ENCODE assay signal across 36 cellular contexts in genomic region chr12:44921736-44922135, GRCh38. TPM values are rescaled to one million over a fixed set of nuclear protein-coding genes. Genes with fewer than 3 reads are reported as not detected.
"Had no signal": no experiment of that assay in that cellular context is flagged by ENCODE, and none has a peak within 500 bp of the region (broad histone marks: within the 10 kb centered on the region; RNA-seq: fewer than 3 reads in every experiment).

No MANE protein-coding gene starts in this region.

- H3K36me3 ChIP-seq: MG63 had no signal

- H3K4me3 ChIP-seq: MG63 had no signal

- H3K9me3 ChIP-seq: MG63 had no signal

- DNase-seq: Karpas-422, Kasumi-1, MG63, MM.1S, MV-4-11, NCI-H1048, NCI-H1092, NCI-H1092 treated with DMSO at 0.1 percent for 48 hours, NCI-H1105, NCI-H1105 treated with DMSO at 0.1 percent for 48 hours, NCI-H1417, NCI-H1417 treated with DMSO at 0.1 percent for 48 hours, NCI-H1436, NCI-H1436 treated with DMSO at 0.1 percent for 48 hours, NCI-H146, NCI-H1694, NCI-H1694 treated with DMSO at 0.1 percent for 48 hours, NCI-H187, NCI-H187 treated with DMSO at 0.1 percent for 48 hours, NCI-H1930, NCI-H2029, NCI-H2029 treated with DMSO at 0.1 percent for 48 hours, NCI-H2081, NCI-H2081 treated with DMSO at 0.1 percent for 48 hours, NCI-H2107, NCI-H2171, NCI-H2171 treated with DMSO at 0.1 percent for 48 hours, NCI-H2227 treated with DMSO at 0.1 percent for 48 hours, NCI-H226, NCI-H345, NCI-H446, NCI-H446 treated with DMSO at 0.1 percent for 48 hours, NCI-H510A, NCI-H510A treated with DMSO at 0.1 percent for 48 hours had no signal

- H3K27me3 ChIP-seq: MG63 had no signal

RNA-seq across cellular contexts. Expression of gene NELL2, which starts 45.6 kb away (rescaled TPM):
- total RNA-seq: LHCN-M2, MCF 10A had no signal
